In genomic region chr9:91197232-91198181, GRCh38 we compare ENCODE assay signal across 8 cellular contexts.
DNase-seq lines count a peak whose midpoint lies in the region; ATAC-seq and TF ChIP-seq lines count a peak whose summit lies in the region.

No MANE protein-coding gene starts in this region.

- H3K4me1 Mint-ChIP-seq in brain, result peaks cover 51% of the 10 kb centered on the region

- peaks cover 11% of the 10 kb centered on the region for H3K36me3 Mint-ChIP-seq in brain

- H3K27me3 ChIP-seq in thymus (ENCODE audit: control insufficient read depth, insufficient read depth), result no peaks in the 10 kb centered on the region

- DNase-seq in ACHN, result peak; percentile 84
- peak; percentile 69 for DNase-seq in HuH-7 (ENCODE audit: low spot score)
- peak; percentile 68 to 92 for DNase-seq in left colon
- DNase-seq in NCI-H2029 (lab: John Stamatoyannopoulos, UW), result no peak
- DNase-seq in activated gamma-delta T cell treated with Interleukin-2 at 50 U/mL for 16 hours, result no peak
- no peak for DNase-seq in stimulated activated CD4-positive, alpha-beta T cell treated with anti-CD3 and anti-CD28 coated beads, Interleukin-15, amount 100 ng/mL, for 24 hours

- intact Hi-C loops in left colon (cut with DNase I, micrococcal nuclease), result loop anchor here in 1 of 2 donors (5.0 kb wide), 1 partner anchor 220 kb away; no protein-coding TSS in a partner anchor

- H3K27ac ChIP-seq in thymus (ENCODE audit: low read depth), result peak overlapping the region; percentile 78

- H3K4me1 ChIP-seq in thymus (ENCODE audit: control insufficient read depth, insufficient read depth, low read length), result peaks cover 14% of the 10 kb centered on the region

- H3K9me3 ChIP-seq in thymus (ENCODE audit: control insufficient read depth), result no peaks in the 10 kb centered on the region

- H3K9me3 Mint-ChIP-seq in brain, result peaks cover 19 to 36% (median 31%) of the 10 kb centered on the region in 5 experiments

- H3K27ac Mint-ChIP-seq in brain, result peak overlapping the region in 3 of 5 experiments; percentile 57 to 88 (median 79)

- in situ Hi-C loops in ACHN (cut with HindIII; ENCODE audit: low pct_ligation_motif_present, low pct_unique_long_range_greater_than_20kb, low sequenced_read_pairs), result no loop called here

- H3K4me3 ChIP-seq in thymus (ENCODE audit: low read length), result no peak overlapping the region

- peak; percentile 66 for ATAC-seq in left colon

- H3K27me3 Mint-ChIP-seq in brain, result peaks cover 14% of the 10 kb centered on the region

- WGBS in thymus, result 91% methylated on average over 13 of the region's 13 CpGs

- peak overlapping the region in 2 of 5 experiments; percentile 12 to 21 for H3K4me3 Mint-ChIP-seq in brain

- H3K36me3 ChIP-seq in thymus (ENCODE audit: control insufficient read depth, insufficient read depth), result no peaks in the 10 kb centered on the region

- TF ChIP-seq CTCF in brain (conservative IDR thresholded peaks at IDR 0.05), result no peak

Comparison
In these comparisons a context has a peak if more than half of its experiments do, and no peak if none do; other contexts are left out.
1. DNase-seq: peak in ACHN (single experiment), HuH-7 (single experiment) and left colon (2 of 2); none in NCI-H2029 (single experiment), activated gamma-delta T cell treated with Interleukin-2 at 50 U/mL for 16 hours (single experiment) and stimulated activated CD4-positive, alpha-beta T cell treated with anti-CD3 and anti-CD28 coated beads, Interleukin-15, amount 100 ng/mL, for 24 hours (single experiment).